Comparison of ENCODE assay signal across 10 cellular contexts in the genomic region with DNA sequence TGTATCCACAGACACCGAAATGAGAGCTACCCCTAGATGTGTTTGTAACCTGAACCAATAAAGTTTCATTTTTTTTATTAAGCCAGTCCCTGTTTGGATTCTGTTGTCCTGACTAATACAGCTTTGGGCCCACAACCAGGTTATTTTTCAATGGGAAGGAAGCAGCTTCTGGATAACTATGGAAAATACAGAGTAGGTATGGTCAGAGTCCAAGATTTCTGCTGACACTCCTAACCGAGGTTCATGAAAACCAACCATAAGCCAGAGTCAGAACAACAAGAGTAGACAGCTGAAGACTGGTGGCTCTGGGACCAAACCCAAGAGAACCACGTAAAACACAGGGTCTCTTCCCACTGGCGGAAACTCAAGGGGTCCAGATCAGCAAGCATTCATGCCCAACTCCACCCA. TPM values are rescaled to one million over a fixed set of nuclear protein-coding genes. Genes with fewer than 3 reads are reported as not detected.
DNase-seq lines count a peak whose midpoint lies in the region; ATAC-seq, FAIRE-seq and TF ChIP-seq lines count a peak whose summit lies in the region.
"Had no signal": no experiment of that assay in that cellular context is flagged by ENCODE, and none has a peak within 500 bp of the region (broad histone marks: within the 10 kb centered on the region; RNA-seq: fewer than 3 reads in every experiment).

No MANE protein-coding gene starts in this region.

- DNase-seq in LHCN-M2 (ENCODE audit: low read depth) (peak; percentile 48), K562 (ENCODE audit: extremely low read depth in 1 of 4, low spot score in 3 of 4) (no peak), HepG2 (ENCODE audit: low spot score) (no peak), stromal cell of bone marrow (ENCODE audit: low read depth) (peak; percentile 29), NCI-H526 treated with DMSO at 0.1 percent for 48 hours (lab: John Stamatoyannopoulos, UW) (no peak)
- DNase-seq: DMS53, posterior cingulate gyrus had no signal

- FAIRE-seq in K562 (lab: Jason Lieb, UNC) (no peak), HepG2 (lab: Jason Lieb, UNC) (no peak)
- FAIRE-seq: keratinocyte had no signal

- H3K79me2 ChIP-seq in K562 (ENCODE audit: control insufficient read depth, insufficient read depth, low read length): peaks cover 89% of the 10 kb centered on the region
- peaks cover 70% of the 10 kb centered on the region for H3K79me2 ChIP-seq in HepG2 (ENCODE audit: insufficient read depth, low read length)

- no peak for ATAC-seq in K562
- peak; percentile 60 for ATAC-seq in HepG2
- no peak for ATAC-seq in HG02763 (IDR thresholded peaks at IDR 0.05; ENCODE audit: unreplicated experiment)
- ATAC-seq in GM21515 (IDR thresholded peaks at IDR 0.05; ENCODE audit: unreplicated experiment): no peak

- H3K4me2 ChIP-seq in K562 (ENCODE audit: insufficient read depth, low read length) (no peak overlapping the region), HepG2 (ENCODE audit: low read depth, low read length) (no peak overlapping the region)

- H3K27me3 ChIP-seq in K562 (ENCODE audit: control insufficient read depth in 2 of 2, insufficient read depth in 2 of 2, low read length in 2 of 2): no peaks in the 10 kb centered on the region
- no peaks in the 10 kb centered on the region for H3K27me3 ChIP-seq in HepG2 (ENCODE audit: control insufficient read depth in 1 of 2, insufficient read depth in 2 of 2, low read length in 2 of 2)

- POLR2A ChIA-PET in K562 (lab: Yijun Ruan, JAX): interaction anchor here (0.7 to 1.6 kb wide), 6 partner anchors 8 to 1558 kb away, joined by 3 to 5 read pairs (median 4); no protein-coding TSS in a partner anchor
- POLR2A ChIA-PET in HepG2 (lab: Yijun Ruan, JAX): interaction anchor here (1.2 to 2.2 kb wide), 2 partner anchors 16 to 17 kb away, joined by 3 to 8 read pairs; no protein-coding TSS in a partner anchor

- H4K20me1 ChIP-seq in K562 (replicated peaks; ENCODE audit: control insufficient read depth, insufficient read depth, low read length): peaks cover 10% of the 10 kb centered on the region; the same call in 1 of the 2 replicates
- peaks cover 43% of the 10 kb centered on the region; the same call in 1 of the 2 replicates for H4K20me1 ChIP-seq in HepG2 (ENCODE audit: insufficient read depth, low read length)

- intact Hi-C loops in K562 (cut with micrococcal nuclease): no loop called here
- intact Hi-C loops in HepG2 (cut with micrococcal nuclease; ENCODE audit: unreplicated experiment): no loop called here

- H3K27ac ChIP-seq in K562 (ENCODE audit: extremely low read depth, low read depth, low read length): no peak overlapping the region; the same call in 2 of the 3 replicates
- no peak overlapping the region for H3K27ac ChIP-seq in HepG2 (ENCODE audit: extremely low read length, insufficient read depth, low read length)

- TF ChIP-seq CTCF in K562 (IDR thresholded peaks at IDR 0.05 in 2 of 3, conservative IDR thresholded peaks at IDR 0.05 in 1 of 3; ENCODE audit: insufficient read depth in 2 of 3, low read depth in 1 of 3, low read length in 3 of 3) (no peak), HepG2 (CRISPR knock-in tag; IDR thresholded peaks at IDR 0.05) (no peak)

- H3K9me1 ChIP-seq in K562 (ENCODE audit: control insufficient read depth, insufficient read depth, low read length): no peaks in the 10 kb centered on the region

- CTCF ChIA-PET in K562 (lab: Yijun Ruan, JAX; ENCODE audit: low intra/inter-chr PET ratio): no interaction called here
- CTCF ChIA-PET in HepG2 (lab: Yijun Ruan, JAX; ENCODE audit: low intra/inter-chr PET ratio, low total read pairs): no interaction called here

- TF ChIP-seq POLR2A in K562 (conservative IDR thresholded peaks at IDR 0.05) (no peak), HepG2 (IDR thresholded peaks at IDR 0.05; ENCODE audit: insufficient read depth in 1 of 2, low read depth in 2 of 2, low read length in 2 of 2) (no peak)

- TF ChIP-seq RAD21 in K562 (CRISPR knock-in tag; conservative IDR thresholded peaks at IDR 0.05 in 1 of 2, IDR thresholded peaks at IDR 0.05 in 1 of 2) (no peak), HepG2 (CRISPR knock-in tag; IDR thresholded peaks at IDR 0.05) (no peak)

- H3K36me3 ChIP-seq in K562 (ENCODE audit: control insufficient read depth, insufficient read depth, low read length) (no peaks in the 10 kb centered on the region), HepG2 (replicated peaks in 1 of 2; ENCODE audit: control insufficient read depth in 1 of 2, insufficient read depth in 2 of 2, low read length in 2 of 2) (no peaks in the 10 kb centered on the region)

- H3K9me3 ChIP-seq in K562 (replicated peaks; ENCODE audit: control insufficient read depth, insufficient read depth, low read depth, low read length) (no peaks in the 10 kb centered on the region), HepG2 (ENCODE audit: low read length) (no peaks in the 10 kb centered on the region)

- H3K4me1 ChIP-seq in K562 (replicated peaks in 1 of 2; ENCODE audit: control insufficient read depth in 2 of 2, insufficient read depth in 2 of 2, low read length in 2 of 2) (peaks cover 19 to 46% of the 10 kb centered on the region in 2 experiments; a peak in 4 of 5 replicates), HepG2 (ENCODE audit: insufficient read depth, low read length) (peaks cover 37% of the 10 kb centered on the region)

- H3K4me3 ChIP-seq in K562 (no peak overlapping the region), HepG2 (replicated peaks in 1 of 3; ENCODE audit: insufficient read depth in 1 of 3, low read depth in 2 of 3, low read length in 3 of 3) (no peak overlapping the region)

- no peak for TF ChIP-seq EP300 in K562 (IDR thresholded peaks at IDR 0.05; ENCODE audit: low read length)
- TF ChIP-seq EP300 in HepG2 (IDR thresholded peaks at IDR 0.05; ENCODE audit: low read depth in 2 of 2, low read length in 2 of 2): no peak
- no peak for TF ChIP-seq EP300 in HepG2 (CRISPR knock-in tag; IDR thresholded peaks at IDR 0.05; ENCODE audit: borderline replicate concordance)

- in situ Hi-C loops in K562 (cut with MboI): no loop called here
- in situ Hi-C loops in HepG2 (cut with HindIII; ENCODE audit: extremely low pct_ligation_motif_present, low pct_unique_long_range_greater_than_20kb): no loop called here

- WGBS in K562 (ENCODE audit: insufficient coverage, low coverage, missing lambda C conversion rate): 58% methylated on average over 4 of the region's 4 CpGs
- 80% methylated on average over 4 of the region's 4 CpGs for WGBS in HepG2 (ENCODE audit: low lambda C conversion rate)

- BruUV-seq in K562 (replicated peaks; lab: Mats Ljungman, UMichigan): no TSS peak
- BruUV-seq in HepG2 (replicated peaks; lab: Mats Ljungman, UMichigan): no TSS peak

- peak overlapping the region in 1 of 2 experiments; percentile 50; a peak in 1 of 4 replicates for H3K9ac ChIP-seq in K562 (ENCODE audit: insufficient read depth in 1 of 2, low read depth in 2 of 2, low read length in 2 of 2)
- H3K9ac ChIP-seq in HepG2 (ENCODE audit: insufficient read depth, low read depth, low read length): no peak overlapping the region

- H2AFZ ChIP-seq in K562 (ENCODE audit: low read depth, low read length) (no peak overlapping the region), HepG2 (ENCODE audit: low read length) (no peak overlapping the region)

TF ChIP-seq in HepG2, 621 proteins besides CTCF, POLR2A, EP300 and RAD21 (continues in another document):
- TF ChIP-seq ZNF619 (CRISPR knock-in tag; IDR thresholded peaks at IDR 0.05): no peak
- TF ChIP-seq GABPB1 (CRISPR knock-in tag; IDR thresholded peaks at IDR 0.05): no peak

RNA-seq across cellular contexts. Expression of a gene that starts 10.8 kb away (rescaled TPM):
- total RNA-seq in LHCN-M2 (2014; rRNA removed): 23.5 and 36.5 TPM in 2 replicates
- 4.8 TPM for polyA plus RNA-seq in LHCN-M2 (2012)
- 3.9 and 5.8 TPM in 2 replicates for total RNA-seq in K562 (2011; cell fraction: chromatin; rRNA removed; ENCODE audit: low replicate concordance)
- 4.7 and 6.2 TPM in 2 replicates for total RNA-seq in K562 (2011; cell fraction: nucleolus; rRNA removed)
- 5.8 and 8.8 TPM in 2 replicates for total RNA-seq in K562 (2011; cell fraction: nucleoplasm; rRNA removed)
- total RNA-seq in K562 (2014; rRNA removed): 8.5 and 9.7 TPM in 2 replicates
- total RNA-seq in K562 (2014; rRNA removed; fragmentation: Illumina TruSeq; extraction: Trizol): 7.3 and 8.8 TPM in 2 replicates
- 4.7 and 4.8 TPM in 2 replicates for total RNA-seq in K562 (2015; rRNA removed; fragmentation: Illumina TruSeq; extraction: Trizol)
- 9.8 and 11.9 TPM in 2 replicates for total RNA-seq in K562 (2021)
- polyA plus RNA-seq in K562 (2011; rRNA removed): 6.2 and 6.9 TPM in 2 replicates
- 3.8 and 3.9 TPM in 2 replicates for polyA plus RNA-seq in K562 (2011; cell fraction: cytosol; rRNA removed)
- polyA plus RNA-seq in K562 (2011; cell fraction: nucleus; rRNA removed): 2.6 and 2.7 TPM in 2 replicates
- polyA plus RNA-seq in K562 (2012): 5.6 and 7.2 TPM in 2 replicates
- 9.6 and 10.1 TPM in 2 replicates for polyA plus RNA-seq in K562 (2014; fragmentation: Illumina TruSeq; extraction: Trizol)
- 1 to 10 TPM; 3.3 to 4.8 TPM for polyA plus RNA-seq in K562 (2014; fragmentation: Nextera tagmentation; extraction: Ambion mirVana)
- polyA plus RNA-seq in K562 (2014; rRNA removed): 6.5 and 6.9 TPM in 2 replicates
- polyA minus RNA-seq in K562 (2011; rRNA and poly(A)+ RNA removed): 6.8 and 8.0 TPM in 2 replicates
- polyA minus RNA-seq in K562 (2011; cell fraction: cytosol; rRNA and poly(A)+ RNA removed): 4.5 and 5.0 TPM in 2 replicates
- 3.4 and 4.4 TPM in 2 replicates for polyA minus RNA-seq in K562 (2011; cell fraction: nucleus; rRNA and poly(A)+ RNA removed)
- total RNA-seq in HepG2 (2016; rRNA removed; fragmentation: Illumina TruSeq; extraction: Trizol): 5.7 and 7.2 TPM in 2 replicates
- total RNA-seq in HepG2 (2016; cell fraction: cytosol; rRNA removed; fragmentation: Illumina TruSeq; extraction: Trizol; ENCODE audit: low read depth): 0.79 and 0.81 TPM in 2 replicates
- total RNA-seq in HepG2 (2016; cell fraction: insoluble cytoplasmic fraction; rRNA removed; fragmentation: Illumina TruSeq; extraction: Trizol): 5.6 and 6.3 TPM in 2 replicates
- total RNA-seq in HepG2 (2016; cell fraction: membrane; rRNA removed; fragmentation: Illumina TruSeq; extraction: Trizol): 3.6 and 4.2 TPM in 2 replicates
- total RNA-seq in HepG2 (2016; cell fraction: nucleus; rRNA removed; fragmentation: Illumina TruSeq; extraction: Trizol): 6.0 and 6.2 TPM in 2 replicates
- polyA plus RNA-seq in HepG2 (2011; rRNA removed): 7.1 and 7.2 TPM in 2 replicates
- polyA plus RNA-seq in HepG2 (2011; cell fraction: cytosol; rRNA removed): 5.3 and 5.8 TPM in 2 replicates
- 3.3 and 4.2 TPM in 2 replicates for polyA plus RNA-seq in HepG2 (2011; cell fraction: nucleus; rRNA removed)
- 8.3 and 8.5 TPM in 2 replicates for polyA plus RNA-seq in HepG2 (2012)
- polyA plus RNA-seq in HepG2 (2016; cell fraction: cytosol; fragmentation: Illumina TruSeq; extraction: Trizol; ENCODE audit: low read depth): 0.36 and 0.37 TPM in 2 replicates
- 7.0 TPM in 2 replicates for polyA plus RNA-seq in HepG2 (2016; cell fraction: insoluble cytoplasmic fraction; fragmentation: Illumina TruSeq; extraction: Trizol; ENCODE audit: low read depth)
- 1.6 and 2.0 TPM in 2 replicates for polyA plus RNA-seq in HepG2 (2016; cell fraction: membrane; fragmentation: Illumina TruSeq; extraction: Trizol; ENCODE audit: low read depth)
- 6.3 and 7.1 TPM in 2 replicates for polyA plus RNA-seq in HepG2 (2016; cell fraction: nucleus; fragmentation: Illumina TruSeq; extraction: Trizol; ENCODE audit: insufficient read depth, low read depth)
- polyA minus RNA-seq in HepG2 (2011; rRNA and poly(A)+ RNA removed; ENCODE audit: low replicate concordance): 2.5 and 9.7 TPM in 2 replicates
- polyA minus RNA-seq in HepG2 (2011; cell fraction: cytosol; rRNA and poly(A)+ RNA removed): 7.8 and 8.0 TPM in 2 replicates
- 6.2 and 7.5 TPM in 2 replicates for polyA minus RNA-seq in HepG2 (2011; cell fraction: nucleus; rRNA and poly(A)+ RNA removed)

Comparison
In these comparisons a context has a peak if more than half of its experiments do, and no peak if none do; other contexts are left out.
1. DNase-seq: peak in LHCN-M2 (single experiment) and stromal cell of bone marrow (single experiment); none in K562 (0 of 4), HepG2 (single experiment) and NCI-H526 treated with DMSO at 0.1 percent for 48 hours (single experiment).